ENCODE assay signal across 19 cellular contexts in genomic region chr19:8126008-8126407, GRCh38. TPM values are rescaled to one million over a fixed set of nuclear protein-coding genes. Genes with fewer than 3 reads are reported as not detected.
DNase-seq lines count a peak whose midpoint lies in the region; ATAC-seq and TF ChIP-seq lines count a peak whose summit lies in the region.
"Had no signal": no experiment of that assay in that cellular context is flagged by ENCODE, and none has a peak within 500 bp of the region (broad histone marks: within the 10 kb centered on the region; RNA-seq: fewer than 3 reads in every experiment).

No MANE protein-coding gene starts in this region.

- no peak overlapping the region for H3K27ac ChIP-seq in neuronal stem cell (replicated peaks; ENCODE audit: low read length)

- H2BK5ac ChIP-seq in neuronal stem cell (ENCODE audit: low read length), result no peak overlapping the region

- no peak overlapping the region for H3K4me2 ChIP-seq in neuronal stem cell (ENCODE audit: insufficient read depth, low read length, poor library complexity, severe bottlenecking)

- H3K36me3 ChIP-seq in neuronal stem cell (replicated peaks in 1 of 2; ENCODE audit: control insufficient read depth in 2 of 2, insufficient read depth in 2 of 2, low read length in 2 of 2), result peaks cover 12 to 30% of the 10 kb centered on the region in 2 donors
- H3K36me3 ChIP-seq: BE2C had no signal

- H3K4me3 ChIP-seq in neuronal stem cell (ENCODE audit: low read length in 2 of 2), result no peak overlapping the region

- no peaks in the 10 kb centered on the region for H3K4me1 ChIP-seq in neuronal stem cell (ENCODE audit: control insufficient read depth in 2 of 2, insufficient read depth in 1 of 2, low read depth in 1 of 2, low read length in 2 of 2)
- H3K4me1 ChIP-seq: BE2C had no signal

- H3K9me3 Mint-ChIP-seq in WTC11, result no peaks in the 10 kb centered on the region
- H3K9me3 Mint-ChIP-seq in activated CD8-positive, alpha-beta memory T cell treated with anti-CD3 and anti-CD28 coated beads, Interleukin-2, amount 10 ng/mL, durations not matched to agents 7 days and 5 days (ENCODE audit: low read depth), result no peaks in the 10 kb centered on the region
- H3K9me3 Mint-ChIP-seq: CD4-positive, CD25-positive, alpha-beta regulatory T cell; CD8-positive, alpha-beta memory T cell; IgD-negative memory B cell had no signal

- no peak overlapping the region for H3K18ac ChIP-seq in neuronal stem cell (ENCODE audit: low read length)

- DNase-seq in WTC11 (ENCODE audit: low spot score) (no peak), iPS-NIHi11 (ENCODE audit: low spot score) (peak; percentile 8), neuronal stem cell (ENCODE audit: low spot score) (no peak), left colon (no peak), GM13977 (ENCODE audit: low spot score) (no peak)
- DNase-seq in activated CD8-positive, alpha-beta memory T cell treated with anti-CD3 and anti-CD28 coated beads, Interleukin-2, amount 10 ng/mL, durations not matched to agents 7 days and 5 days, result no peak
- DNase-seq: ACHN; BE2C; C1 segment of cervical spinal cord; CD4-positive, CD25-positive, alpha-beta regulatory T cell; CD8-positive, alpha-beta memory T cell; COR-L47; DMS153; DMS79 treated with DMSO at 0.1 percent for 48 hours; GF-D8; HCEC 1CT; KBM-7 had no signal

- no peak overlapping the region for H4K91ac ChIP-seq in neuronal stem cell (ENCODE audit: low read depth, low read length, poor library complexity)

- peaks cover 34% of the 10 kb centered on the region for H3K36me3 Mint-ChIP-seq in WTC11
- no peaks in the 10 kb centered on the region for H3K36me3 Mint-ChIP-seq in activated CD8-positive, alpha-beta memory T cell treated with anti-CD3 and anti-CD28 coated beads, Interleukin-2, amount 10 ng/mL, durations not matched to agents 7 days and 5 days
- H3K36me3 Mint-ChIP-seq: CD4-positive, CD25-positive, alpha-beta regulatory T cell; CD8-positive, alpha-beta memory T cell; IgD-negative memory B cell had no signal

- H3K14ac ChIP-seq in neuronal stem cell (ENCODE audit: low read length), result peak overlapping the region; percentile 56

- no peaks in the 10 kb centered on the region for H3K79me1 ChIP-seq in neuronal stem cell (ENCODE audit: low read depth, low read length)

- no peak overlapping the region for H3K9ac ChIP-seq in neuronal stem cell (ENCODE audit: low read depth, low read length, poor library complexity)

- H3K27me3 Mint-ChIP-seq in WTC11 (ENCODE audit: low read depth), result no peaks in the 10 kb centered on the region
- H3K27me3 Mint-ChIP-seq in activated CD8-positive, alpha-beta memory T cell treated with anti-CD3 and anti-CD28 coated beads, Interleukin-2, amount 10 ng/mL, durations not matched to agents 7 days and 5 days, result no peaks in the 10 kb centered on the region
- H3K27me3 Mint-ChIP-seq: CD4-positive, CD25-positive, alpha-beta regulatory T cell had no signal

- peaks cover 0 to 4% of the 10 kb centered on the region in 2 donors for H3K9me3 ChIP-seq in neuronal stem cell (replicated peaks in 1 of 2; ENCODE audit: control insufficient read depth in 2 of 2, insufficient read depth in 1 of 2, low read depth in 1 of 2, low read length in 2 of 2)
- H3K9me3 ChIP-seq: BE2C had no signal

- no peaks in the 10 kb centered on the region for H3K27me3 ChIP-seq in neuronal stem cell (ENCODE audit: control insufficient read depth in 3 of 3, insufficient read depth in 3 of 3, low read depth in 1 of 3, low read length in 3 of 3)

- H3K4me3 Mint-ChIP-seq in WTC11, result no peak overlapping the region
- H3K4me3 Mint-ChIP-seq in activated CD8-positive, alpha-beta memory T cell treated with anti-CD3 and anti-CD28 coated beads, Interleukin-2, amount 10 ng/mL, durations not matched to agents 7 days and 5 days, result no peak overlapping the region
- H3K4me3 Mint-ChIP-seq: CD4-positive, CD25-positive, alpha-beta regulatory T cell; CD8-positive, alpha-beta memory T cell; IgD-negative memory B cell had no signal

- H2BK120ac ChIP-seq in neuronal stem cell (ENCODE audit: low read depth, low read length), result no peak overlapping the region

- no peak overlapping the region for H2BK15ac ChIP-seq in neuronal stem cell (ENCODE audit: low read length)

- CTCF ChIA-PET in WTC11 (lab: Charles Lee), result no interaction called here
- CTCF ChIA-PET in activated CD8-positive, alpha-beta memory T cell treated with anti-CD3 and anti-CD28 coated beads, Interleukin-2, amount 10 ng/mL, durations not matched to agents 7 days and 5 days (lab: Charles Lee), result no interaction called here

- no peak overlapping the region for H2AK5ac ChIP-seq in neuronal stem cell (ENCODE audit: low read depth, low read length)

- no peak for TF ChIP-seq CTCF in WTC11 (IDR thresholded peaks at IDR 0.05)
- TF ChIP-seq CTCF in GM13977 (IDR thresholded peaks at IDR 0.05; ENCODE audit: extremely low read depth, insufficient read depth, missing control alignments), result no peak

- no peak overlapping the region for H3K4ac ChIP-seq in neuronal stem cell (ENCODE audit: low read length)

- WGBS in neuronal stem cell (ENCODE audit: extremely low coverage in 2 of 2, insufficient read length in 2 of 2, insufficient replicate concordance in 1 of 2), 2 donors, result no CpG with 5 or more reads among the region's 15 CpGs

- no peak overlapping the region for H3K23ac ChIP-seq in neuronal stem cell (ENCODE audit: low read depth, low read length, poor library complexity)

- no peak overlapping the region for H4K8ac ChIP-seq in neuronal stem cell (ENCODE audit: low read depth, low read length)

- peak overlapping the region; percentile 80 for H3K27ac Mint-ChIP-seq in WTC11
- H3K27ac Mint-ChIP-seq in activated CD8-positive, alpha-beta memory T cell treated with anti-CD3 and anti-CD28 coated beads, Interleukin-2, amount 10 ng/mL, durations not matched to agents 7 days and 5 days, result no peak overlapping the region
- H3K27ac Mint-ChIP-seq: CD4-positive, CD25-positive, alpha-beta regulatory T cell; CD8-positive, alpha-beta memory T cell; IgD-negative memory B cell had no signal

- H3K4me1 Mint-ChIP-seq in WTC11, result peaks cover 5% of the 10 kb centered on the region
- no peaks in the 10 kb centered on the region for H3K4me1 Mint-ChIP-seq in activated CD8-positive, alpha-beta memory T cell treated with anti-CD3 and anti-CD28 coated beads, Interleukin-2, amount 10 ng/mL, durations not matched to agents 7 days and 5 days
- H3K4me1 Mint-ChIP-seq: CD4-positive, CD25-positive, alpha-beta regulatory T cell; CD8-positive, alpha-beta memory T cell had no signal

- H2BK12ac ChIP-seq in neuronal stem cell (ENCODE audit: low read length), result no peak overlapping the region

- ATAC-seq in WTC11 (no peak), left colon (no peak), HG02798 (IDR thresholded peaks at IDR 0.05; ENCODE audit: poor library complexity, unreplicated experiment) (no peak)
- ATAC-seq in activated CD8-positive, alpha-beta memory T cell treated with anti-CD3 and anti-CD28 coated beads, Interleukin-2, amount 10 ng/mL, durations not matched to agents 7 days and 5 days, result no peak

- H2AFZ ChIP-seq in neuronal stem cell (ENCODE audit: low read length), result no peak overlapping the region

- POLR2A ChIA-PET in WTC11 (lab: Charles Lee), result no interaction called here

- intact Hi-C loops in left colon (cut with DNase I, micrococcal nuclease), result no loop called here

- in situ Hi-C loops in GM13977 (cut with MboI; ENCODE audit: low pct_unique_long_range_greater_than_20kb, low sequenced_read_pairs, unreplicated experiment), result no loop called here

TF ChIP-seq in WTC11, 78 proteins besides CTCF, POLR2A, EP300 and RAD21 (continues in another document):
- TF ChIP-seq MXD4 (CRISPR knock-in tag; IDR thresholded peaks at IDR 0.05; ENCODE audit: borderline replicate concordance) (no peak), ZNF671 (CRISPR knock-in tag; IDR thresholded peaks at IDR 0.05) (no peak), ATF2 (CRISPR knock-in tag; IDR thresholded peaks at IDR 0.05; ENCODE audit: borderline replicate concordance, low read depth) (no peak), NR2C2 (CRISPR knock-in tag; IDR thresholded peaks at IDR 0.05) (no peak), SP1 (CRISPR knock-in tag; conservative IDR thresholded peaks at IDR 0.05) (no peak)

RNA-seq across cellular contexts. Expression of gene FBN3, which starts 23.4 kb away (rescaled TPM):
- total RNA-seq in WTC11 (2021) (54.8 to 67.3 TPM (median 62.2 TPM) in 3 replicates), left colon (not detected)
- polyA plus RNA-seq in neuronal stem cell (2013, experiment 1 of 2), result 10.0 TPM
- 11.3 TPM for polyA plus RNA-seq in neuronal stem cell (2013, experiment 2 of 2)
- total RNA-seq in activated CD8-positive, alpha-beta memory T cell treated with anti-CD3 and anti-CD28 coated beads, Interleukin-2, amount 10 ng/mL, durations not matched to agents 7 days and 5 days, result under 1 TPM in 1 of 2 experiments, not detected in 1; 0.06 TPM
- total RNA-seq: CD8-positive, alpha-beta memory T cell had no signal
- polyA plus RNA-seq: CD4-positive, CD25-positive, alpha-beta regulatory T cell; CD8-positive, alpha-beta memory T cell; IgD-negative memory B cell had no signal

Comparison
In these comparisons a context has a peak if more than half of its experiments do, and no peak if none do; other contexts are left out.
1. RNA of gene FBN3, which starts 23.4 kb away (total RNA-seq): 54.8 to 67.3 TPM in WTC11; 0.06 TPM in activated CD8-positive, alpha-beta memory T cell treated with anti-CD3 and anti-CD28 coated beads, Interleukin-2, amount 10 ng/mL, durations not matched to agents 7 days and 5 days and not detected in left colon; every median in the first group is over 10 times any median in the second.